ENCODE assay signal across 22 cellular contexts in genomic region chr4:48796191-48796926, GRCh38.
"Had no signal": no experiment of that assay in that cellular context is flagged by ENCODE, and none has a peak within 500 bp of the region (broad histone marks: within the 10 kb centered on the region; RNA-seq: fewer than 3 reads in every experiment).

No MANE protein-coding gene starts in this region.

- DNase-seq: activated CD4-positive, alpha-beta T cell treated with anti-CD3 and anti-CD28 coated beads for 36 hours; activated CD4-positive, alpha-beta T cell treated with anti-CD3 and anti-CD28 coated beads, Interleukin-2, amount 50 U/mL, for 1 hour; activated CD4-positive, CD25-positive, alpha-beta regulatory T cell; activated CD8-positive, alpha-beta memory T cell treated with anti-CD3 and anti-CD28 coated beads, Interleukin-2, amount 50 U/mL, for 48 hours; activated CD8-positive, alpha-beta T cell treated with anti-CD3 and anti-CD28 coated beads for 36 hours; activated naive CD4-positive, alpha-beta T cell treated with anti-CD3 and anti-CD28 coated beads, Interleukin-2, amount 50 U/mL, for 16 hours; activated naive CD8-positive, alpha-beta T cell treated with anti-CD3 and anti-CD28 coated beads, Interleukin-2, amount 10 ng/mL, durations not matched to agents 7 days and 5 days; activated T-cell treated with anti-CD3 and anti-CD28 coated beads, Interleukin-2, amount 50 U/mL, for 1 hour; adrenal gland; anterior cingulate cortex; caudate nucleus; MG63; NCI-H146; NCI-H187 treated with DMSO at 0.1 percent for 48 hours; NCI-H2081 treated with DMSO at 0.1 percent for 48 hours; NCI-H446; NCI-H524; SIG-M5; T-cell had no signal

- H3K27me3 Mint-ChIP-seq: activated CD4-positive, alpha-beta T cell treated with anti-CD3 and anti-CD28 coated beads for 36 hours; T-cell had no signal

- H3K9me3 Mint-ChIP-seq: activated CD8-positive, alpha-beta T cell treated with anti-CD3 and anti-CD28 coated beads for 36 hours; activated naive CD8-positive, alpha-beta T cell treated with anti-CD3 and anti-CD28 coated beads, Interleukin-2, amount 10 ng/mL, durations not matched to agents 7 days and 5 days; T-cell had no signal

- H3K4me1 Mint-ChIP-seq: activated naive CD8-positive, alpha-beta T cell treated with anti-CD3 and anti-CD28 coated beads, Interleukin-2, amount 10 ng/mL, durations not matched to agents 7 days and 5 days; T-cell had no signal

- H3K27me3 ChIP-seq: adrenal gland, breast epithelium, MG63 had no signal

- H3K36me3 Mint-ChIP-seq: T-cell had no signal

- H3K4me3 ChIP-seq: adrenal gland, breast epithelium, MG63, SK-N-MC had no signal

- H3K27ac ChIP-seq: adrenal gland, breast epithelium, SK-N-MC, VCaP had no signal

- H3K9me3 ChIP-seq: adrenal gland, breast epithelium, MG63 had no signal

- H3K4me1 ChIP-seq: breast epithelium had no signal

- H3K36me3 ChIP-seq: adrenal gland, breast epithelium, MG63 had no signal

- H3K27ac Mint-ChIP-seq: activated CD4-positive, alpha-beta T cell treated with anti-CD3 and anti-CD28 coated beads for 36 hours; activated CD8-positive, alpha-beta T cell treated with anti-CD3 and anti-CD28 coated beads for 36 hours; activated naive CD8-positive, alpha-beta T cell treated with anti-CD3 and anti-CD28 coated beads, Interleukin-2, amount 10 ng/mL, durations not matched to agents 7 days and 5 days; T-cell had no signal

- ATAC-seq: activated CD4-positive, alpha-beta T cell treated with anti-CD3 and anti-CD28 coated beads for 36 hours; activated CD8-positive, alpha-beta T cell treated with anti-CD3 and anti-CD28 coated beads for 36 hours; T-cell had no signal

- H3K4me3 Mint-ChIP-seq: activated CD4-positive, alpha-beta T cell treated with anti-CD3 and anti-CD28 coated beads for 36 hours; activated CD8-positive, alpha-beta T cell treated with anti-CD3 and anti-CD28 coated beads for 36 hours; activated naive CD8-positive, alpha-beta T cell treated with anti-CD3 and anti-CD28 coated beads, Interleukin-2, amount 10 ng/mL, durations not matched to agents 7 days and 5 days; T-cell had no signal
